10 cellular contexts compared by ENCODE assay signal in genomic region chr22:25475554-25476022, GRCh38.
DNase-seq lines count a peak whose midpoint lies in the region; ATAC-seq and TF ChIP-seq lines count a peak whose summit lies in the region.
"Had no signal": no experiment of that assay in that cellular context is flagged by ENCODE, and none has a peak within 500 bp of the region (broad histone marks: within the 10 kb centered on the region; RNA-seq: fewer than 3 reads in every experiment).

No MANE protein-coding gene starts in this region.

- no peak for TF ChIP-seq POLR2A in stomach (IDR thresholded peaks at IDR 0.05)

- DNase-seq in Ammon's horn (ENCODE audit: low spot score) (peak; percentile 88), Kasumi-1 (lab: John Stamatoyannopoulos, UW) (peak; percentile 66 to 74), amniotic epithelial cell (ENCODE audit: low read depth) (peak; percentile 21), lung (ENCODE audit: low spot score) (peak; percentile 38), H7 (no peak), stomach (no peak)
- DNase-seq in activated naive CD4-positive, alpha-beta T cell treated with anti-CD3 and anti-CD28 coated beads, Interleukin-2, amount 50 U/mL, for 16 hours = no peak

- peaks cover 0 to 7% of the 10 kb centered on the region in 2 donors for H3K4me1 ChIP-seq in lung (ENCODE audit: control insufficient read depth in 2 of 2, insufficient read depth in 2 of 2, low read length in 2 of 2)
- H3K4me1 ChIP-seq in stomach = peaks cover 8 to 11% (median 9%) of the 10 kb centered on the region in 4 donors

- TF ChIP-seq CTCF in lung (IDR thresholded peaks at IDR 0.05; ENCODE audit: control extremely low read depth, extremely low read depth) (no peak), stomach (IDR thresholded peaks at IDR 0.05) (no peak)

- no peaks in the 10 kb centered on the region for H3K36me3 ChIP-seq in lung (ENCODE audit: control insufficient read depth in 2 of 2, insufficient read depth in 2 of 2, low read length in 2 of 2)
- H3K36me3 ChIP-seq in H7 (replicated peaks; ENCODE audit: control insufficient read depth, insufficient read depth, low read length) = no peaks in the 10 kb centered on the region
- H3K36me3 ChIP-seq in stomach = no peaks in the 10 kb centered on the region
- H3K36me3 ChIP-seq: breast epithelium, upper lobe of left lung had no signal

- peaks cover 0 to 8% of the 10 kb centered on the region in 2 donors for H3K9me3 ChIP-seq in lung (ENCODE audit: control insufficient read depth in 2 of 2, insufficient read depth in 1 of 2, low read length in 1 of 2)
- peaks cover 0 to 4% (median 0%) of the 10 kb centered on the region in 4 donors for H3K9me3 ChIP-seq in stomach
- H3K9me3 ChIP-seq: breast epithelium, upper lobe of left lung had no signal

- H3K27ac ChIP-seq in lung (ENCODE audit: low read depth in 1 of 2, low read length in 1 of 2) (no peak overlapping the region), stomach (no peak overlapping the region)
- H3K27ac ChIP-seq: upper lobe of left lung had no signal

- ATAC-seq in lung (ENCODE audit: insufficient read depth, low FRiP score) = no peak
- ATAC-seq in HG03342 (IDR thresholded peaks at IDR 0.05; ENCODE audit: unreplicated experiment) = no peak

- TF ChIP-seq EP300 in stomach (IDR thresholded peaks at IDR 0.05) = no peak

- intact Hi-C loops in stomach (cut with DNase I; ENCODE audit: low total_unique reads) = loop anchor here (10.0 kb wide), 1 partner anchor 219 kb away; no protein-coding TSS in a partner anchor

- 3 to 4% methylated on average over 9 of the region's 9 CpGs for WGBS in lung, 2 donors
- WGBS in stomach, 5 donors = 4 to 19% (median 7%) methylated on average over 9 of the region's 9 CpGs

- no peaks in the 10 kb centered on the region for H3K27me3 ChIP-seq in lung (ENCODE audit: control insufficient read depth, insufficient read depth)
- no peaks in the 10 kb centered on the region for H3K27me3 ChIP-seq in H7 (ENCODE audit: control insufficient read depth, insufficient read depth, low read length)
- H3K27me3 ChIP-seq in stomach = no peaks in the 10 kb centered on the region
- H3K27me3 ChIP-seq: breast epithelium, upper lobe of left lung had no signal

- H3K4me3 ChIP-seq in lung (no peak overlapping the region), H7 (ENCODE audit: insufficient read depth, low read depth, low read length) (no peak overlapping the region), stomach (no peak overlapping the region)

Comparison
In these comparisons a context has a peak if more than half of its experiments do, and no peak if none do; other contexts are left out.
1. DNase-seq: peak in Ammon's horn (single experiment), Kasumi-1 (2 of 2), amniotic epithelial cell (single experiment) and lung (single experiment); none in activated naive CD4-positive, alpha-beta T cell treated with anti-CD3 and anti-CD28 coated beads, Interleukin-2, amount 50 U/mL, for 16 hours (single experiment), H7 (single experiment) and stomach (single experiment).